ENCODE assay signal across 1 cellular context in the genomic region with DNA sequence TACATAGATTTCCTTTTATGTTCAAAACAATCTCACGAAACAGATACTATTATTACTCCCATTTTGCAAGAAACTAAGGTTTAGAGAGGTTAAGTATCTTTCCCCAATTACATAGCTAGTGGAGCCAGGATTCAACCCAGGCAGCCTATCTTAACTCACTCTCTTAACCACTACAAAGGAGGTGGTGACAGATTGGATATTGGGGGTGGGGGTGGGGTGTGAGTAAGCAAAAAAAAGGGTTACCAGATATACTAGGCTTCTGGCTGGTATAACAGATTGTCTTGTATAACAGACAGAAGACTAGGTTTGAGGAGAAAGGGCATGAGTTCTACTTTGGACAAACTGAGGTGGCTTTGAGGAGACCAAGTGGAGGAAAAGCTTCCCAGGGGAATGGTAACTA.
TF ChIP-seq lines count a peak whose summit lies in the region.

No MANE protein-coding gene starts in this region.

TF ChIP-seq in K562, 482 proteins besides CTCF, POLR2A, EP300 and RAD21 (continued from another document and continues in another):
- TF ChIP-seq, protein P1, sequence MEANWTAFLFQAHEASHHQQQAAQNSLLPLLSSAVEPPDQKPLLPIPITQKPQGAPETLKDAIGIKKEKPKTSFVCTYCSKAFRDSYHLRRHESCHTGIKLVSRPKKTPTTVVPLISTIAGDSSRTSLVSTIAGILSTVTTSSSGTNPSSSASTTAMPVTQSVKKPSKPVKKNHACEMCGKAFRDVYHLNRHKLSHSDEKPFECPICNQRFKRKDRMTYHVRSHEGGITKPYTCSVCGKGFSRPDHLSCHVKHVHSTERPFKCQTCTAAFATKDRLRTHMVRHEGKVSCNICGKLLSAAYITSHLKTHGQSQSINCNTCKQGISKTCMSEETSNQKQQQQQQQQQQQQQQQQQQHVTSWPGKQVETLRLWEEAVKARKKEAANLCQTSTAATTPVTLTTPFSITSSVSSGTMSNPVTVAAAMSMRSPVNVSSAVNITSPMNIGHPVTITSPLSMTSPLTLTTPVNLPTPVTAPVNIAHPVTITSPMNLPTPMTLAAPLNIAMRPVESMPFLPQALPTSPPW (CRISPR knock-in tag; IDR thresholded peaks at IDR 0.05): peak; percentile 58
- TF ChIP-seq MAFG (tag; conservative IDR thresholded peaks at IDR 0.05) (peak; percentile 77), JUND (IDR thresholded peaks at IDR 0.05; ENCODE audit: borderline replicate concordance, low read depth, low read length) (0 out of 2 replicates have a peak, but pooled peaks have one; percentile 17), JUND (tag; IDR thresholded peaks at IDR 0.05; ENCODE audit: borderline replicate concordance, low read depth, low read length) (no peak; the same call in 2 of the 3 replicates), CHCHD3 (CRISPR knock-in tag; IDR thresholded peaks at IDR 0.05) (no peak), MTA2 (IDR thresholded peaks at IDR 0.05; ENCODE audit: low read depth) (0 out of 2 replicates have a peak, but pooled peaks have one; percentile 29), TCF7 (IDR thresholded peaks at IDR 0.05; ENCODE audit: borderline replicate concordance) (peak; percentile 99), CC2D1A (IDR thresholded peaks at IDR 0.05) (no peak), IFI16 (CRISPR knock-in tag; IDR thresholded peaks at IDR 0.05) (no peak), NEUROD1 (IDR thresholded peaks at IDR 0.05; ENCODE audit: borderline replicate concordance, low read depth, low read length, partially characterized antibody) (no peak), PTTG1 (tag; IDR thresholded peaks at IDR 0.05; ENCODE audit: low read depth) (no peak), SREBF2 (CRISPR knock-in tag; IDR thresholded peaks at IDR 0.05) (no peak), DACH1 (IDR thresholded peaks at IDR 0.05; ENCODE audit: partially characterized antibody) (peak; percentile 14), HMG20B (CRISPR knock-in tag; IDR thresholded peaks at IDR 0.05) (no peak), BMI1 (IDR thresholded peaks at IDR 0.05; ENCODE audit: low read length) (no peak), CBX2 (IDR thresholded peaks at IDR 0.05; ENCODE audit: insufficient read depth, low read length, poor library complexity, severe bottlenecking) (no peak), DPF2 (IDR thresholded peaks at IDR 0.05) (peak; percentile 70), POU5F1 (IDR thresholded peaks at IDR 0.05; ENCODE audit: borderline replicate concordance, low read depth, low read length, partially characterized antibody) (no peak), TEAD4 (IDR thresholded peaks at IDR 0.05; ENCODE audit: low read length) (peak; percentile 63; the same call in 1 of the 2 replicates), TEAD4 (CRISPR knock-in tag; IDR thresholded peaks at IDR 0.05; ENCODE audit: borderline replicate concordance) (no peak), PHF21A (IDR thresholded peaks at IDR 0.05; ENCODE audit: borderline replicate concordance, low read depth) (0 out of 2 replicates have a peak, but pooled peaks have one; percentile 19), TRIM28 (IDR thresholded peaks at IDR 0.05) (no peak), EGR1 (conservative IDR thresholded peaks at IDR 0.05) (peak; percentile 53), RCOR1 (IDR thresholded peaks at IDR 0.05; ENCODE audit: borderline replicate concordance in 1 of 2, low read depth in 2 of 2, low read length in 2 of 2) (peak; percentile 64 to 89), EHMT2 (IDR thresholded peaks at IDR 0.05) (no peak), ZEB2 (IDR thresholded peaks at IDR 0.05) (no peak), POLR2G (IDR thresholded peaks at IDR 0.05; ENCODE audit: low read depth, low read length) (no peak), ARID1B (IDR thresholded peaks at IDR 0.05) (peak; percentile 41; the same call in 1 of the 2 replicates), SIX5 (IDR thresholded peaks at IDR 0.05; ENCODE audit: borderline replicate concordance in 1 of 2, insufficient read depth in 1 of 2, low read depth in 1 of 2, low read length in 2 of 2) (no peak), RFX7 (CRISPR knock-in tag; IDR thresholded peaks at IDR 0.05) (no peak), ZNF707 (CRISPR knock-in tag; conservative IDR thresholded peaks at IDR 0.05) (no peak), POLR3G (IDR thresholded peaks at IDR 0.05; ENCODE audit: extremely low read depth, insufficient read length, insufficient replicate concordance) (no peak), ESRRB (CRISPR knock-in tag; IDR thresholded peaks at IDR 0.05; ENCODE audit: borderline replicate concordance) (no peak), NCOR1 (IDR thresholded peaks at IDR 0.05) (peak; percentile 40), SOX6 (IDR thresholded peaks at IDR 0.05) (peak; percentile 97), NCOA1 (IDR thresholded peaks at IDR 0.05; ENCODE audit: low read depth) (no peak), RHOXF2B (CRISPR knock-in tag; conservative IDR thresholded peaks at IDR 0.05) (no peak), ARNT (IDR thresholded peaks at IDR 0.05) (0 out of 4 replicates have a peak, but pooled peaks of 1 of the 2 experiments have one; percentile 48), PHB (CRISPR knock-in tag; IDR thresholded peaks at IDR 0.05) (no peak), E2F3 (CRISPR knock-in tag; IDR thresholded peaks at IDR 0.05) (no peak), TCF3 (CRISPR knock-in tag; IDR thresholded peaks at IDR 0.05) (peak; percentile 47), SMC3 (conservative IDR thresholded peaks at IDR 0.05; ENCODE audit: insufficient read depth, low read depth, low read length) (no peak), NCOA2 (IDR thresholded peaks at IDR 0.05; ENCODE audit: partially characterized antibody in 2 of 2) (no peak), XRCC5 (IDR thresholded peaks at IDR 0.05; ENCODE audit: low read depth, low read length) (no peak), KLF1 (tag; IDR thresholded peaks at IDR 0.05) (no peak), GABPB2 (CRISPR knock-in tag; conservative IDR thresholded peaks at IDR 0.05) (no peak), MAFF (IDR thresholded peaks at IDR 0.05; ENCODE audit: low read length) (peak; percentile 72), MEIS2 (IDR thresholded peaks at IDR 0.05; ENCODE audit: partially characterized antibody) (peak; percentile 95), ZNF311 (CRISPR knock-in tag; IDR thresholded peaks at IDR 0.05) (no peak), HDAC1 (IDR thresholded peaks at IDR 0.05) (peak in 1 of 2 experiments; percentile 82; a peak in 1 of 4 replicates), RBFOX2 (IDR thresholded peaks at IDR 0.05; ENCODE audit: low read depth, low read length) (no peak), TCF7L2 (IDR thresholded peaks at IDR 0.05; ENCODE audit: low read depth, low read length) (peak; percentile 57), CBFA2T3 (IDR thresholded peaks at IDR 0.05) (peak; percentile 86), FOXJ3 (CRISPR knock-in tag; IDR thresholded peaks at IDR 0.05) (no peak), RNF2 (IDR thresholded peaks at IDR 0.05) (no peak)
- TF ChIP-seq, protein P2, sequence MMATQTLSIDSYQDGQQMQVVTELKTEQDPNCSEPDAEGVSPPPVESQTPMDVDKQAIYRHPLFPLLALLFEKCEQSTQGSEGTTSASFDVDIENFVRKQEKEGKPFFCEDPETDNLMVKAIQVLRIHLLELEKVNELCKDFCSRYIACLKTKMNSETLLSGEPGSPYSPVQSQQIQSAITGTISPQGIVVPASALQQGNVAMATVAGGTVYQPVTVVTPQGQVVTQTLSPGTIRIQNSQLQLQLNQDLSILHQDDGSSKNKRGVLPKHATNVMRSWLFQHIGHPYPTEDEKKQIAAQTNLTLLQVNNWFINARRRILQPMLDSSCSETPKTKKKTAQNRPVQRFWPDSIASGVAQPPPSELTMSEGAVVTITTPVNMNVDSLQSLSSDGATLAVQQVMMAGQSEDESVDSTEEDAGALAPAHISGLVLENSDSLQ (IDR thresholded peaks at IDR 0.05): peak; percentile 38
- TF ChIP-seq, protein P3, sequence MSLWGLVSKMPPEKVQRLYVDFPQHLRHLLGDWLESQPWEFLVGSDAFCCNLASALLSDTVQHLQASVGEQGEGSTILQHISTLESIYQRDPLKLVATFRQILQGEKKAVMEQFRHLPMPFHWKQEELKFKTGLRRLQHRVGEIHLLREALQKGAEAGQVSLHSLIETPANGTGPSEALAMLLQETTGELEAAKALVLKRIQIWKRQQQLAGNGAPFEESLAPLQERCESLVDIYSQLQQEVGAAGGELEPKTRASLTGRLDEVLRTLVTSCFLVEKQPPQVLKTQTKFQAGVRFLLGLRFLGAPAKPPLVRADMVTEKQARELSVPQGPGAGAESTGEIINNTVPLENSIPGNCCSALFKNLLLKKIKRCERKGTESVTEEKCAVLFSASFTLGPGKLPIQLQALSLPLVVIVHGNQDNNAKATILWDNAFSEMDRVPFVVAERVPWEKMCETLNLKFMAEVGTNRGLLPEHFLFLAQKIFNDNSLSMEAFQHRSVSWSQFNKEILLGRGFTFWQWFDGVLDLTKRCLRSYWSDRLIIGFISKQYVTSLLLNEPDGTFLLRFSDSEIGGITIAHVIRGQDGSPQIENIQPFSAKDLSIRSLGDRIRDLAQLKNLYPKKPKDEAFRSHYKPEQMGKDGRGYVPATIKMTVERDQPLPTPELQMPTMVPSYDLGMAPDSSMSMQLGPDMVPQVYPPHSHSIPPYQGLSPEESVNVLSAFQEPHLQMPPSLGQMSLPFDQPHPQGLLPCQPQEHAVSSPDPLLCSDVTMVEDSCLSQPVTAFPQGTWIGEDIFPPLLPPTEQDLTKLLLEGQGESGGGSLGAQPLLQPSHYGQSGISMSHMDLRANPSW (CRISPR knock-in tag; IDR thresholded peaks at IDR 0.05): no peak
- TF ChIP-seq, protein P4, sequence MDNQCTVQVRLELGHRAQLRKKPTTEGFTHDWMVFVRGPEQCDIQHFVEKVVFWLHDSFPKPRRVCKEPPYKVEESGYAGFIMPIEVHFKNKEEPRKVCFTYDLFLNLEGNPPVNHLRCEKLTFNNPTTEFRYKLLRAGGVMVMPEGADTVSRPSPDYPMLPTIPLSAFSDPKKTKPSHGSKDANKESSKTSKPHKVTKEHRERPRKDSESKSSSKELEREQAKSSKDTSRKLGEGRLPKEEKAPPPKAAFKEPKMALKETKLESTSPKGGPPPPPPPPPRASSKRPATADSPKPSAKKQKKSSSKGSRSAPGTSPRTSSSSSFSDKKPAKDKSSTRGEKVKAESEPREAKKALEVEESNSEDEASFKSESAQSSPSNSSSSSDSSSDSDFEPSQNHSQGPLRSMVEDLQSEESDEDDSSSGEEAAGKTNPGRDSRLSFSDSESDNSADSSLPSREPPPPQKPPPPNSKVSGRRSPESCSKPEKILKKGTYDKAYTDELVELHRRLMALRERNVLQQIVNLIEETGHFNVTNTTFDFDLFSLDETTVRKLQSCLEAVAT (IDR thresholded peaks at IDR 0.05): peak in 1 of 2 experiments; percentile 64; a peak in 2 of 4 replicates
- TF ChIP-seq, protein P5, sequence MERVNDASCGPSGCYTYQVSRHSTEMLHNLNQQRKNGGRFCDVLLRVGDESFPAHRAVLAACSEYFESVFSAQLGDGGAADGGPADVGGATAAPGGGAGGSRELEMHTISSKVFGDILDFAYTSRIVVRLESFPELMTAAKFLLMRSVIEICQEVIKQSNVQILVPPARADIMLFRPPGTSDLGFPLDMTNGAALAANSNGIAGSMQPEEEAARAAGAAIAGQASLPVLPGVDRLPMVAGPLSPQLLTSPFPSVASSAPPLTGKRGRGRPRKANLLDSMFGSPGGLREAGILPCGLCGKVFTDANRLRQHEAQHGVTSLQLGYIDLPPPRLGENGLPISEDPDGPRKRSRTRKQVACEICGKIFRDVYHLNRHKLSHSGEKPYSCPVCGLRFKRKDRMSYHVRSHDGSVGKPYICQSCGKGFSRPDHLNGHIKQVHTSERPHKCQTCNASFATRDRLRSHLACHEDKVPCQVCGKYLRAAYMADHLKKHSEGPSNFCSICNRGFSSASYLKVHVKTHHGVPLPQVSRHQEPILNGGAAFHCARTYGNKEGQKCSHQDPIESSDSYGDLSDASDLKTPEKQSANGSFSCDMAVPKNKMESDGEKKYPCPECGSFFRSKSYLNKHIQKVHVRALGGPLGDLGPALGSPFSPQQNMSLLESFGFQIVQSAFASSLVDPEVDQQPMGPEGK (CRISPR knock-in tag; IDR thresholded peaks at IDR 0.05; ENCODE audit: borderline replicate concordance): no peak
- TF ChIP-seq, protein P6, sequence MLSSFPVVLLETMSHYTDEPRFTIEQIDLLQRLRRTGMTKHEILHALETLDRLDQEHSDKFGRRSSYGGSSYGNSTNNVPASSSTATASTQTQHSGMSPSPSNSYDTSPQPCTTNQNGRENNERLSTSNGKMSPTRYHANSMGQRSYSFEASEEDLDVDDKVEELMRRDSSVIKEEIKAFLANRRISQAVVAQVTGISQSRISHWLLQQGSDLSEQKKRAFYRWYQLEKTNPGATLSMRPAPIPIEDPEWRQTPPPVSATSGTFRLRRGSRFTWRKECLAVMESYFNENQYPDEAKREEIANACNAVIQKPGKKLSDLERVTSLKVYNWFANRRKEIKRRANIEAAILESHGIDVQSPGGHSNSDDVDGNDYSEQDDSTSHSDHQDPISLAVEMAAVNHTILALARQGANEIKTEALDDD (IDR thresholded peaks at IDR 0.05): peak; percentile 99
- TF ChIP-seq, protein P7, sequence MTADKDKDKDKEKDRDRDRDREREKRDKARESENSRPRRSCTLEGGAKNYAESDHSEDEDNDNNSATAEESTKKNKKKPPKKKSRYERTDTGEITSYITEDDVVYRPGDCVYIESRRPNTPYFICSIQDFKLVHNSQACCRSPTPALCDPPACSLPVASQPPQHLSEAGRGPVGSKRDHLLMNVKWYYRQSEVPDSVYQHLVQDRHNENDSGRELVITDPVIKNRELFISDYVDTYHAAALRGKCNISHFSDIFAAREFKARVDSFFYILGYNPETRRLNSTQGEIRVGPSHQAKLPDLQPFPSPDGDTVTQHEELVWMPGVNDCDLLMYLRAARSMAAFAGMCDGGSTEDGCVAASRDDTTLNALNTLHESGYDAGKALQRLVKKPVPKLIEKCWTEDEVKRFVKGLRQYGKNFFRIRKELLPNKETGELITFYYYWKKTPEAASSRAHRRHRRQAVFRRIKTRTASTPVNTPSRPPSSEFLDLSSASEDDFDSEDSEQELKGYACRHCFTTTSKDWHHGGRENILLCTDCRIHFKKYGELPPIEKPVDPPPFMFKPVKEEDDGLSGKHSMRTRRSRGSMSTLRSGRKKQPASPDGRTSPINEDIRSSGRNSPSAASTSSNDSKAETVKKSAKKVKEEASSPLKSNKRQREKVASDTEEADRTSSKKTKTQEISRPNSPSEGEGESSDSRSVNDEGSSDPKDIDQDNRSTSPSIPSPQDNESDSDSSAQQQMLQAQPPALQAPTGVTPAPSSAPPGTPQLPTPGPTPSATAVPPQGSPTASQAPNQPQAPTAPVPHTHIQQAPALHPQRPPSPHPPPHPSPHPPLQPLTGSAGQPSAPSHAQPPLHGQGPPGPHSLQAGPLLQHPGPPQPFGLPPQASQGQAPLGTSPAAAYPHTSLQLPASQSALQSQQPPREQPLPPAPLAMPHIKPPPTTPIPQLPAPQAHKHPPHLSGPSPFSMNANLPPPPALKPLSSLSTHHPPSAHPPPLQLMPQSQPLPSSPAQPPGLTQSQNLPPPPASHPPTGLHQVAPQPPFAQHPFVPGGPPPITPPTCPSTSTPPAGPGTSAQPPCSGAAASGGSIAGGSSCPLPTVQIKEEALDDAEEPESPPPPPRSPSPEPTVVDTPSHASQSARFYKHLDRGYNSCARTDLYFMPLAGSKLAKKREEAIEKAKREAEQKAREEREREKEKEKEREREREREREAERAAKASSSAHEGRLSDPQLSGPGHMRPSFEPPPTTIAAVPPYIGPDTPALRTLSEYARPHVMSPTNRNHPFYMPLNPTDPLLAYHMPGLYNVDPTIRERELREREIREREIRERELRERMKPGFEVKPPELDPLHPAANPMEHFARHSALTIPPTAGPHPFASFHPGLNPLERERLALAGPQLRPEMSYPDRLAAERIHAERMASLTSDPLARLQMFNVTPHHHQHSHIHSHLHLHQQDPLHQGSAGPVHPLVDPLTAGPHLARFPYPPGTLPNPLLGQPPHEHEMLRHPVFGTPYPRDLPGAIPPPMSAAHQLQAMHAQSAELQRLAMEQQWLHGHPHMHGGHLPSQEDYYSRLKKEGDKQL (CRISPR knock-in tag; IDR thresholded peaks at IDR 0.05; ENCODE audit: borderline replicate concordance): no peak
